In genomic region chr3:168858327-168858726, GRCh38 we compare ENCODE assay signal across 16 cellular contexts.
"Had no signal": no experiment of that assay in that cellular context is flagged by ENCODE, and none has a peak within 500 bp of the region (broad histone marks: within the 10 kb centered on the region; RNA-seq: fewer than 3 reads in every experiment).

No MANE protein-coding gene starts in this region.

- ATAC-seq: effector memory CD8-positive, alpha-beta T cell; foreskin keratinocyte; mucosa of descending colon; naive thymus-derived CD8-positive, alpha-beta T cell had no signal

- H3K36me3 ChIP-seq: neutrophil, sigmoid colon, thyroid gland had no signal

- DNase-seq: effector memory CD8-positive, alpha-beta T cell; foreskin keratinocyte; head of caudate nucleus; hippocampal formation; mammary epithelial cell; mucosa of descending colon; naive thymus-derived CD8-positive, alpha-beta T cell; sigmoid colon; stimulated activated CD4-positive, alpha-beta T cell treated with anti-CD3 and anti-CD28 coated beads, Interleukin-2, amount 100 ng/mL, for 24 hours; stimulated activated CD4-positive, alpha-beta T cell treated with anti-CD3 and anti-CD28 coated beads, Interleukin-4, amount 100 ng/mL, for 4 hours; stimulated activated naive CD4-positive, alpha-beta T cell; thyroid gland had no signal

- H3K4me1 ChIP-seq: foreskin keratinocyte, thyroid gland had no signal

- H3K27me3 ChIP-seq: foreskin keratinocyte, neutrophil, sigmoid colon, thyroid gland had no signal

- H3K27ac ChIP-seq: foreskin keratinocyte, neutrophil, sigmoid colon, skin epidermis, thyroid gland had no signal

- H3K9me3 ChIP-seq: mucosa of descending colon, neutrophil, sigmoid colon, thyroid gland had no signal

- FAIRE-seq: colon, urothelium cell line had no signal

- H3K4me3 ChIP-seq: mucosa of descending colon, sigmoid colon, skin epidermis, thyroid gland had no signal
